Comparison of ENCODE assay signal across 24 cellular contexts in genomic region chr6:165468361-165468760, GRCh38.
DNase-seq lines count a peak whose midpoint lies in the region; ATAC-seq and TF ChIP-seq lines count a peak whose summit lies in the region.
"Had no signal": no experiment of that assay in that cellular context is flagged by ENCODE, and none has a peak within 500 bp of the region (broad histone marks: within the 10 kb centered on the region; RNA-seq: fewer than 3 reads in every experiment).

No MANE protein-coding gene starts in this region.

- H3K9me3 ChIP-seq in PC-9 (ENCODE audit: insufficient read depth, low read depth) = peaks cover 3% of the 10 kb centered on the region; the same call in 1 of the 2 replicates
- H3K9me3 ChIP-seq: A549 had no signal

- no peak overlapping the region for H3K4me3 ChIP-seq in LNCaP clone FGC (ENCODE audit: low read depth, low read length)
- no peak overlapping the region for H3K4me3 ChIP-seq in PC-9
- H3K4me3 ChIP-seq: A549; BLaER1 treated with 17β-estradiol and CSF1 and Interleukin-3, amounts not matched to agents 10 nM and 100 nM; GM12878 had no signal

- intact Hi-C loops in PC-9 (cut with micrococcal nuclease; ENCODE audit: unreplicated experiment) = no loop called here

- 0 out of 2 replicates have a peak, but pooled peaks cover 12% of the 10 kb centered on the region for H3K4me1 ChIP-seq in PC-9 (replicated peaks; ENCODE audit: insufficient read depth)
- H3K4me1 ChIP-seq: BLaER1 treated with 17β-estradiol and CSF1 and Interleukin-3, amounts not matched to agents 10 nM and 100 nM had no signal

- H3K9me2 ChIP-seq in PC-9 (ENCODE audit: insufficient read depth) = no peaks in the 10 kb centered on the region

- TF ChIP-seq CTCF in C4-2B (conservative IDR thresholded peaks at IDR 0.05) (no peak), LNCaP clone FGC (IDR thresholded peaks at IDR 0.05; ENCODE audit: control insufficient read depth, extremely low read depth, insufficient read depth) (no peak), PC-9 (conservative IDR thresholded peaks at IDR 0.05) (no peak)

- CTCF ChIA-PET in PC-9 (lab: Charles Lee) = no interaction called here

- POLR2A ChIA-PET in PC-9 (lab: Charles Lee; ENCODE audit: unreplicated experiment) = no interaction called here

- no peak overlapping the region for H2AFZ ChIP-seq in PC-9

- BruUV-seq in PC-9 (replicated peaks; lab: Mats Ljungman, UMichigan) = no TSS peak

- H3F3A ChIP-seq in PC-9 (ENCODE audit: insufficient read depth, low read depth) = no peaks in the 10 kb centered on the region

- H4K20me1 ChIP-seq in PC-9 (ENCODE audit: insufficient read depth) = no peaks in the 10 kb centered on the region
- H4K20me1 ChIP-seq: BLaER1 treated with 17β-estradiol and CSF1 and Interleukin-3, amounts not matched to agents 10 nM and 100 nM had no signal

- DNase-seq in LNCaP clone FGC (ENCODE audit: low read depth) = peak; percentile 94
- peak in 1 of 2 experiments; percentile 35 for DNase-seq in PC-9
- DNase-seq in amniotic epithelial cell (ENCODE audit: low read depth) = peak; percentile 4
- DNase-seq in SK-N-DZ (ENCODE audit: low spot score) = no peak
- DNase-seq in activated gamma-delta T cell (lab: John Stamatoyannopoulos, UW) = no peak
- no peak for DNase-seq in NCI-H1436 (lab: John Stamatoyannopoulos, UW)
- DNase-seq: AML-193; CD4-positive, alpha-beta memory T cell; CD4-positive, CD25-positive, alpha-beta regulatory T cell; CD8-positive, alpha-beta memory T cell; COR-L47; DMS 273 treated with DMSO at 0.1 percent for 48 hours; DMS153; DMS53; DMS79; DND-41; EL; GDM1 had no signal

- H3K79me2 ChIP-seq in PC-9 (ENCODE audit: low read depth) = no peaks in the 10 kb centered on the region

- no peak for ATAC-seq in GM21381 (IDR thresholded peaks at IDR 0.05; ENCODE audit: unreplicated experiment)
- ATAC-seq: A549, GM12878 had no signal

- peak overlapping the region; percentile 24; the same call in 1 of the 2 replicates for H3K4me2 ChIP-seq in PC-9
- H3K4me2 ChIP-seq: A549; BLaER1 treated with 17β-estradiol and CSF1 and Interleukin-3, amounts not matched to agents 10 nM and 100 nM had no signal

- H3K27ac ChIP-seq in C4-2B = peak overlapping the region; percentile 77
- H3K27ac ChIP-seq in PC-9 = no peak overlapping the region
- H3K27ac ChIP-seq: 22Rv1; A549; BLaER1 treated with 17β-estradiol and CSF1 and Interleukin-3, amounts not matched to agents 10 nM and 100 nM had no signal

- H3K36me3 ChIP-seq in PC-9 (ENCODE audit: low read depth) = no peaks in the 10 kb centered on the region
- H3K36me3 ChIP-seq: BLaER1 treated with 17β-estradiol and CSF1 and Interleukin-3, amounts not matched to agents 10 nM and 100 nM had no signal

- H3K27me3 ChIP-seq in PC-9 (ENCODE audit: insufficient read depth, low read depth) = peaks cover 25% of the 10 kb centered on the region; the same call in 1 of the 2 replicates
- H3K27me3 ChIP-seq: BLaER1 treated with 17β-estradiol and CSF1 and Interleukin-3, amounts not matched to agents 10 nM and 100 nM had no signal

Comparison
In these comparisons a context has a peak if more than half of its experiments do, and no peak if none do; other contexts are left out.
1. DNase-seq: peak in LNCaP clone FGC (single experiment) and amniotic epithelial cell (single experiment); none in SK-N-DZ (single experiment), activated gamma-delta T cell (single experiment) and NCI-H1436 (single experiment).